Comparison of ENCODE assay signal across 23 cellular contexts in genomic region chr22:45651931-45652528, GRCh38.
"Had no signal": no experiment of that assay in that cellular context is flagged by ENCODE, and none has a peak within 500 bp of the region (broad histone marks: within the 10 kb centered on the region; RNA-seq: fewer than 3 reads in every experiment).

No MANE protein-coding gene starts in this region.

- H3K4me1 ChIP-seq: esophagus muscularis mucosa, foreskin keratinocyte, gastrocnemius medialis had no signal

- H3K27ac ChIP-seq: brain microvascular endothelial cell, coronary artery, dorsolateral prefrontal cortex, esophagus muscularis mucosa, foreskin keratinocyte, gastrocnemius medialis had no signal

- DNase-seq: activated CD4-positive, alpha-beta T cell treated with anti-CD3 and anti-CD28 coated beads for 48 hours; activated CD4-positive, alpha-beta T cell treated with anti-CD3 and anti-CD28 coated beads, Interleukin-2, amount 50 U/mL, for 1 hour; activated CD4-positive, alpha-beta T cell treated with anti-CD3 and anti-CD28 coated beads, Interleukin-2, amount 50 U/mL, for 48 hours; activated CD8-positive, alpha-beta memory T cell treated with anti-CD3 and anti-CD28 coated beads, Interleukin-2, amount 50 U/mL, for 48 hours; activated CD8-positive, alpha-beta T cell treated with anti-CD3 and anti-CD28 coated beads for 36 hours; activated effector memory CD4-positive, alpha-beta T cell treated with Interleukin-2 at 50 U/mL for 16 hours; activated gamma-delta T cell treated with Interleukin-2 at 50 U/mL for 16 hours; activated naive CD4-positive, alpha-beta T cell treated with anti-CD3 and anti-CD28 coated beads, Interleukin-2, amount 50 U/mL, for 16 hours; activated naive CD4-positive, alpha-beta T cell treated with Interleukin-2 at 50 U/mL for 16 hours; activated T-cell treated with anti-CD3 and anti-CD28 coated beads, Interleukin-2, amount 50 U/mL, for 4 hours; amniotic stem cell; anterior cingulate cortex; brain microvascular endothelial cell; dorsolateral prefrontal cortex; effector CD4-positive, alpha-beta T cell; effector memory CD8-positive, alpha-beta T cell; erythroblast; foreskin keratinocyte; gastrocnemius medialis; glutamatergic neuron; T-helper 2 cell had no signal

- H3K27me3 ChIP-seq: brain microvascular endothelial cell had no signal

- H3K9me3 ChIP-seq: esophagus muscularis mucosa, gastrocnemius medialis had no signal

- H3K36me3 ChIP-seq: brain microvascular endothelial cell, esophagus muscularis mucosa, gastrocnemius medialis had no signal

- H3K4me3 ChIP-seq: coronary artery, dorsolateral prefrontal cortex, esophagus muscularis mucosa, gastrocnemius medialis had no signal
